ENCODE assay signal across 25 cellular contexts in genomic region chr6:54026652-54027400, GRCh38.
A peak's percentile ranks its signal among the peaks of the same experiment; 100 is the strongest.
DNase-seq lines count a peak whose midpoint lies in the region; ATAC-seq, FAIRE-seq and TF ChIP-seq lines count a peak whose summit lies in the region.
"Had no signal": no experiment of that assay in that cellular context is flagged by ENCODE, and none has a peak within 500 bp of the region (broad histone marks: within the 10 kb centered on the region; RNA-seq: fewer than 3 reads in every experiment).

No MANE protein-coding gene starts in this region.

- peak; percentile 66 for ATAC-seq in left lobe of liver
- ATAC-seq in right lobe of liver = peak; percentile 72 to 87 (median 78)
- no peak for ATAC-seq in gastrocnemius medialis
- ATAC-seq: HCT116 had no signal

- TF ChIP-seq POLR2A in right lobe of liver (IDR thresholded peaks at IDR 0.05) (no peak), gastrocnemius medialis (IDR thresholded peaks at IDR 0.05) (no peak)

- DNase-seq in cardiac muscle cell (ENCODE audit: low read depth in 1 of 2, low spot score in 1 of 2) (peak in 1 of 2 donors; percentile 15), cardiac septum (ENCODE audit: low spot score) (no peak), left lobe of liver (ENCODE audit: low spot score) (no peak), right lobe of liver (no peak), gastrocnemius medialis (no peak), GM19239 (ENCODE audit: insufficient read length, low spot score) (no peak), COR-L47 (lab: John Stamatoyannopoulos, UW) (no peak)
- DNase-seq in activated T-helper 1 cell treated with anti-CD3 and anti-CD28 coated beads, Interleukin-12 subunit alpha, Interleukin-12 subunit beta, Interleukin-2, Interleukin-4 antibody, amounts not matched to agents 30 ng/mL and 10 ng/mL and 1 ng/mL, durations not matched to agents 14 hours and 24 hours and 36 hours (ENCODE audit: low spot score) = no peak
- DNase-seq: Calu3; CD4-positive, CD25-positive, alpha-beta regulatory T cell; CD8-positive, alpha-beta memory T cell; DMS53; DMS79 treated with DMSO at 0.1 percent for 48 hours; GF-D8; GM23248; H9 had no signal

- H3K9me3 Mint-ChIP-seq in activated T-helper 1 cell treated with anti-CD3 and anti-CD28 coated beads, Interleukin-12 subunit alpha, Interleukin-12 subunit beta, Interleukin-2, Interleukin-4 antibody, amounts not matched to agents 30 ng/mL and 10 ng/mL and 1 ng/mL, durations not matched to agents 14 hours and 24 hours and 36 hours = no peaks in the 10 kb centered on the region
- H3K9me3 Mint-ChIP-seq: CD4-positive, CD25-positive, alpha-beta regulatory T cell; H9 had no signal

- no peaks in the 10 kb centered on the region for H3K4me1 Mint-ChIP-seq in activated T-helper 1 cell treated with anti-CD3 and anti-CD28 coated beads, Interleukin-12 subunit alpha, Interleukin-12 subunit beta, Interleukin-2, Interleukin-4 antibody, amounts not matched to agents 30 ng/mL and 10 ng/mL and 1 ng/mL, durations not matched to agents 14 hours and 24 hours and 36 hours (ENCODE audit: low read depth)
- H3K4me1 Mint-ChIP-seq: B cell; CD4-positive, CD25-positive, alpha-beta regulatory T cell; CD8-positive, alpha-beta memory T cell had no signal

- no peak overlapping the region for H3K27ac Mint-ChIP-seq in activated T-helper 1 cell treated with anti-CD3 and anti-CD28 coated beads, Interleukin-12 subunit alpha, Interleukin-12 subunit beta, Interleukin-2, Interleukin-4 antibody, amounts not matched to agents 30 ng/mL and 10 ng/mL and 1 ng/mL, durations not matched to agents 14 hours and 24 hours and 36 hours
- H3K27ac Mint-ChIP-seq: B cell; CD4-positive, CD25-positive, alpha-beta regulatory T cell; CD8-positive, alpha-beta memory T cell; H9 had no signal

- no peak for FAIRE-seq in GM19239 (lab: Jason Lieb, UNC)
- FAIRE-seq: A204.1, GM12891, GM18507, H1 had no signal

- H3K27me3 ChIP-seq in cardiac muscle cell (no peaks in the 10 kb centered on the region), right lobe of liver (no peaks in the 10 kb centered on the region), gastrocnemius medialis (no peaks in the 10 kb centered on the region)
- H3K27me3 ChIP-seq: BLaER1 had no signal

- H3K9me3 ChIP-seq in cardiac muscle cell (ENCODE audit: low read depth) (no peaks in the 10 kb centered on the region), right lobe of liver (no peaks in the 10 kb centered on the region), gastrocnemius medialis (no peaks in the 10 kb centered on the region)
- H3K9me3 ChIP-seq: BLaER1 had no signal

- H3K4me3 ChIP-seq in cardiac muscle cell = no peak overlapping the region
- H3K4me3 ChIP-seq in right lobe of liver = peak overlapping the region in 1 of 3 donors; percentile 2
- H3K4me3 ChIP-seq in gastrocnemius medialis = no peak overlapping the region
- H3K4me3 ChIP-seq: BLaER1, GM23248 had no signal

- intact Hi-C loops in cardiac septum (cut with DNase I) (no loop called here), right lobe of liver (cut with DNase I) (no loop called here), gastrocnemius medialis (cut with DNase I; ENCODE audit: low total_unique reads) (no loop called here)
- intact Hi-C loops in activated T-helper 1 cell treated with anti-CD3 and anti-CD28 coated beads, Interleukin-12 subunit alpha, Interleukin-12 subunit beta, Interleukin-2, Interleukin-4 antibody, amounts not matched to agents 30 ng/mL and 10 ng/mL and 1 ng/mL, durations not matched to agents 14 hours and 24 hours and 36 hours (cut with micrococcal nuclease) = no loop called here

- peak overlapping the region; percentile 73 for H3K27ac ChIP-seq in cardiac muscle cell
- peak overlapping the region in 2 of 3 donors; percentile 45 to 54 for H3K27ac ChIP-seq in right lobe of liver
- peak overlapping the region; percentile 89 to 92 (median 90) for H3K27ac ChIP-seq in gastrocnemius medialis
- H3K27ac ChIP-seq: 22Rv1, BLaER1, C4-2B, GM23248 had no signal

- in situ Hi-C loops in gastrocnemius medialis (cut with MboI; ENCODE audit: low sequenced_read_pairs in 4 of 4) = no loop called here

- H3K27me3 Mint-ChIP-seq in activated T-helper 1 cell treated with anti-CD3 and anti-CD28 coated beads, Interleukin-12 subunit alpha, Interleukin-12 subunit beta, Interleukin-2, Interleukin-4 antibody, amounts not matched to agents 30 ng/mL and 10 ng/mL and 1 ng/mL, durations not matched to agents 14 hours and 24 hours and 36 hours (ENCODE audit: insufficient read depth) = no peaks in the 10 kb centered on the region

- no peaks in the 10 kb centered on the region for H3K36me3 ChIP-seq in cardiac muscle cell
- H3K36me3 ChIP-seq in right lobe of liver = no peaks in the 10 kb centered on the region
- H3K36me3 ChIP-seq in gastrocnemius medialis = no peaks in the 10 kb centered on the region
- H3K36me3 ChIP-seq: BLaER1 had no signal

- H3K36me3 Mint-ChIP-seq in activated T-helper 1 cell treated with anti-CD3 and anti-CD28 coated beads, Interleukin-12 subunit alpha, Interleukin-12 subunit beta, Interleukin-2, Interleukin-4 antibody, amounts not matched to agents 30 ng/mL and 10 ng/mL and 1 ng/mL, durations not matched to agents 14 hours and 24 hours and 36 hours (ENCODE audit: low read depth) = no peaks in the 10 kb centered on the region
- H3K36me3 Mint-ChIP-seq: CD4-positive, CD25-positive, alpha-beta regulatory T cell; CD8-positive, alpha-beta memory T cell had no signal

- TF ChIP-seq CTCF in cardiac muscle cell (IDR thresholded peaks at IDR 0.05; ENCODE audit: low read depth, low read length) (no peak), right lobe of liver (IDR thresholded peaks at IDR 0.05) (no peak), gastrocnemius medialis (IDR thresholded peaks at IDR 0.05 in 4 of 5, conservative IDR thresholded peaks at IDR 0.05 in 1 of 5) (no peak)

- H3K4me3 Mint-ChIP-seq in activated T-helper 1 cell treated with anti-CD3 and anti-CD28 coated beads, Interleukin-12 subunit alpha, Interleukin-12 subunit beta, Interleukin-2, Interleukin-4 antibody, amounts not matched to agents 30 ng/mL and 10 ng/mL and 1 ng/mL, durations not matched to agents 14 hours and 24 hours and 36 hours = no peak overlapping the region
- H3K4me3 Mint-ChIP-seq: B cell; CD4-positive, CD25-positive, alpha-beta regulatory T cell; CD8-positive, alpha-beta memory T cell; H9 had no signal

- H3K4me1 ChIP-seq in cardiac muscle cell (ENCODE audit: low read depth) = peaks cover 40% of the 10 kb centered on the region
- H3K4me1 ChIP-seq in right lobe of liver = peaks cover 0 to 21% (median 7%) of the 10 kb centered on the region in 4 donors
- H3K4me1 ChIP-seq in gastrocnemius medialis = peaks cover 56 to 73% of the 10 kb centered on the region in 2 donors
- H3K4me1 ChIP-seq: BLaER1 had no signal

Comparison
In these comparisons a context has a peak if more than half of its experiments do, and no peak if none do; other contexts are left out.
1. ATAC-seq: peak in left lobe of liver (single experiment) and right lobe of liver (4 of 4); none in gastrocnemius medialis (0 of 2).
2. Peak in every context shown above with its lines, with median percentiles within 50 percentile points of each other: H3K27ac ChIP-seq.